13 cellular contexts compared by ENCODE assay signal in the genomic region with DNA sequence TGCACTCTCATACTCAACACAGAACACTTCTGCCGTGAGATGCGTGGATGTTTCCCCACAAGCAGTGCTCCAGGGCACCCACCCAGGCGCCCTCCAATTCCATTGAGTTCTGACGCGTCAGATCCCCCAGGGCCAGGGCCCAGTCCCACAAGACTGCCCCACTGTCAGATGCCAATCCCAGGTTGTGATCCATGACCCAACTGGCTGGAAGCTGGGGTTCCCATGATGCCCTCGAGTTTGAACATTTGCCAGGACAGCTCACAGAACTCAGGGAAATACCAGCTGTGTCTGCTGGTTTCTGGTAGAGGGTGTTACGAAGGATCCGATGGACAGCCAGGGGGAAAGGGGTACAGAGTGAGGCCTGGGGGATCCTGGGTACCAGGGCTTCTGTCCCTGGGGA. TPM values are rescaled to one million over a fixed set of nuclear protein-coding genes. Genes with fewer than 3 reads are reported as not detected.
A peak's percentile ranks its signal among the peaks of the same experiment; 100 is the strongest.
DNase-seq lines count a peak whose midpoint lies in the region; ATAC-seq and TF ChIP-seq lines count a peak whose summit lies in the region.
"Had no signal": no experiment of that assay in that cellular context is flagged by ENCODE, and none has a peak within 500 bp of the region (broad histone marks: within the 10 kb centered on the region; RNA-seq: fewer than 3 reads in every experiment).

No MANE protein-coding gene starts in this region.

- intact Hi-C loops in right cardiac atrium (cut with DNase I): loop anchor here in 3 of 4 donors (5.0 to 10.0 kb wide), 3 partner anchors 41 to 119 kb away; a partner anchor contains a TSS
- intact Hi-C loops in sigmoid colon (cut with DNase I): loop anchor here (5.0 kb wide), 1 partner anchor 61 kb away; no protein-coding TSS in a partner anchor
- intact Hi-C loops in upper lobe of right lung (cut with DNase I): no loop called here

- WGBS in SK-N-SH (ENCODE audit: low lambda C conversion rate): 79% methylated on average over 6 of the region's 8 CpGs
- WGBS in right cardiac atrium: 64% methylated on average over 8 of the region's 8 CpGs
- 81 to 83% methylated on average over 8 of the region's 8 CpGs for WGBS in sigmoid colon, 2 donors

- H3K4me3 ChIP-seq in SK-N-SH (ENCODE audit: low read depth in 2 of 2, low read length in 1 of 2) (no peak overlapping the region), right cardiac atrium (ENCODE audit: low read length) (no peak overlapping the region), sigmoid colon (no peak overlapping the region), upper lobe of right lung (no peak overlapping the region)
- H3K4me3 ChIP-seq: tibial nerve had no signal

- ATAC-seq in SK-N-SH treated with all-trans-retinoic acid at 6 μM for 48 hours: no peak
- no peak for ATAC-seq in activated naive CD4-positive, alpha-beta T cell treated with anti-CD3 and anti-CD28 coated beads, Interleukin-2, amount 50 U/mL, for 72 hours
- peak in 1 of 2 donors; percentile 5 for ATAC-seq in right cardiac atrium
- no peak for ATAC-seq in HG03442 (IDR thresholded peaks at IDR 0.05; ENCODE audit: unreplicated experiment)
- no peak for ATAC-seq in upper lobe of right lung

- peak; percentile 46 for DNase-seq in SK-N-SH
- no peak for DNase-seq in activated naive CD4-positive, alpha-beta T cell treated with anti-CD3 and anti-CD28 coated beads, Interleukin-2, amount 50 U/mL, for 72 hours (ENCODE audit: low spot score in 2 of 2)
- DNase-seq in right cardiac atrium: peak in 2 of 3 donors; percentile 41 to 56
- DNase-seq in sigmoid colon: peak; percentile 67
- DNase-seq in HUDEP-2 (lab: John Stamatoyannopoulos, UW; ENCODE audit: unreplicated experiment in 76 of 76): no peak
- no peak for DNase-seq in upper lobe of right lung
- DNase-seq: activated CD4-positive, alpha-beta T cell treated with anti-CD3 and anti-CD28 coated beads, Interleukin-2, amount 50 U/mL, for 4 hours; brain microvascular endothelial cell; SHP77 treated with DMSO at 0.1 percent for 48 hours; stimulated activated CD4-positive, alpha-beta T cell treated with anti-CD3 and anti-CD28 coated beads, Interleukin-2, amount 100 ng/mL, for 24 hours had no signal

- H3K79me2 ChIP-seq in SK-N-SH (ENCODE audit: insufficient read depth): peaks cover 41% of the 10 kb centered on the region

- H3K9me3 ChIP-seq in SK-N-SH (no peaks in the 10 kb centered on the region), right cardiac atrium (ENCODE audit: control insufficient read depth, low read length) (no peaks in the 10 kb centered on the region), sigmoid colon (no peaks in the 10 kb centered on the region), upper lobe of right lung (no peaks in the 10 kb centered on the region)
- H3K9me3 ChIP-seq: tibial nerve had no signal

- peaks cover 6% of the 10 kb centered on the region for H3F3A ChIP-seq in SK-N-SH (replicated peaks; ENCODE audit: insufficient read depth)

- H3K27ac ChIP-seq in SK-N-SH (ENCODE audit: low read depth in 2 of 2, low read length in 1 of 2) (peak overlapping the region in 1 of 2 experiments; percentile 70; a peak in 2 of 4 replicates), right cardiac atrium (ENCODE audit: low read length) (no peak overlapping the region), sigmoid colon (peak overlapping the region in 3 of 4 donors; percentile 2 to 21 (median 4)), upper lobe of right lung (no peak overlapping the region)
- H3K27ac ChIP-seq: brain microvascular endothelial cell had no signal

- no peak for TF ChIP-seq RAD21 in SK-N-SH (IDR thresholded peaks at IDR 0.05; ENCODE audit: low read length)

- H3K9ac ChIP-seq in SK-N-SH: no peak overlapping the region

- no peak overlapping the region for H2AFZ ChIP-seq in SK-N-SH (ENCODE audit: low read depth)

- H3K27ac Mint-ChIP-seq in activated naive CD4-positive, alpha-beta T cell treated with anti-CD3 and anti-CD28 coated beads, Interleukin-2, amount 50 U/mL, for 72 hours: peak overlapping the region; percentile 44 to 91

- CTCF ChIA-PET in SK-N-SH (lab: Yijun Ruan, JAX): interaction anchor here (1.4 kb wide), 1 partner anchor 52 kb away, joined by 6 read pairs; no protein-coding TSS in a partner anchor

- no peaks in the 10 kb centered on the region for H3K9me2 ChIP-seq in SK-N-SH

- H3K36me3 Mint-ChIP-seq in activated naive CD4-positive, alpha-beta T cell treated with anti-CD3 and anti-CD28 coated beads, Interleukin-2, amount 50 U/mL, for 72 hours: peaks cover 0 to 34% of the 10 kb centered on the region in 2 donors

- TF ChIP-seq CTCF in SK-N-SH (IDR thresholded peaks at IDR 0.05) (no peak), sigmoid colon (IDR thresholded peaks at IDR 0.05) (no peak), upper lobe of right lung (IDR thresholded peaks at IDR 0.05) (no peak)

- no peak overlapping the region for H3K4me2 ChIP-seq in SK-N-SH

- H3K4me1 ChIP-seq in SK-N-SH (ENCODE audit: control insufficient read depth in 1 of 2, insufficient read depth in 2 of 2, low read depth in 1 of 2, low read length in 1 of 2): peaks cover 0 to 37% of the 10 kb centered on the region in 2 experiments; a peak in 1 of 4 replicates
- peaks cover 25% of the 10 kb centered on the region for H3K4me1 ChIP-seq in right cardiac atrium (ENCODE audit: control insufficient read depth, insufficient read depth, low read length)
- H3K4me1 ChIP-seq in sigmoid colon: peaks cover 0 to 45% (median 34%) of the 10 kb centered on the region in 4 donors
- H3K4me1 ChIP-seq in upper lobe of right lung: peaks cover 6% of the 10 kb centered on the region

- TF ChIP-seq POLR2A in sigmoid colon (IDR thresholded peaks at IDR 0.05): no peak

- H3K9me3 Mint-ChIP-seq in activated naive CD4-positive, alpha-beta T cell treated with anti-CD3 and anti-CD28 coated beads, Interleukin-2, amount 50 U/mL, for 72 hours: no peaks in the 10 kb centered on the region

- TF ChIP-seq EP300 in SK-N-SH (IDR thresholded peaks at IDR 0.05; ENCODE audit: borderline replicate concordance in 1 of 2, low read depth in 1 of 2, low read length in 1 of 2) (no peak), sigmoid colon (IDR thresholded peaks at IDR 0.05) (no peak)

- POLR2A ChIA-PET in SK-N-SH (lab: Yijun Ruan, JAX): no interaction called here

- H3K27me3 ChIP-seq in SK-N-SH (ENCODE audit: insufficient read depth) (no peaks in the 10 kb centered on the region), right cardiac atrium (ENCODE audit: control insufficient read depth, insufficient read depth) (no peaks in the 10 kb centered on the region), sigmoid colon (no peaks in the 10 kb centered on the region), upper lobe of right lung (no peaks in the 10 kb centered on the region)
- H3K27me3 ChIP-seq: brain microvascular endothelial cell, tibial nerve had no signal

- H3K36me3 ChIP-seq in SK-N-SH (replicated peaks in 1 of 2; ENCODE audit: control insufficient read depth in 1 of 2, insufficient read depth in 2 of 2, low read length in 1 of 2) (peaks cover 0 to 24% of the 10 kb centered on the region in 2 experiments), sigmoid colon (peaks cover 0 to 8% (median 0%) of the 10 kb centered on the region in 4 donors), upper lobe of right lung (no peaks in the 10 kb centered on the region)

- peaks cover 51% of the 10 kb centered on the region for H4K20me1 ChIP-seq in SK-N-SH (ENCODE audit: insufficient read depth)

TF ChIP-seq in SK-N-SH, 30 proteins besides CTCF, POLR2A, EP300 and RAD21 (continues in another document):
- TF ChIP-seq RCOR1 (IDR thresholded peaks at IDR 0.05; ENCODE audit: low read length): no peak
- TF ChIP-seq GATA2 (CRISPR knock-in tag; IDR thresholded peaks at IDR 0.05): no peak
- TF ChIP-seq EZH2phosphoT487 (IDR thresholded peaks at IDR 0.05; ENCODE audit: borderline replicate concordance, low read depth): no peak
- TF ChIP-seq JUND (IDR thresholded peaks at IDR 0.05): no peak
- TF ChIP-seq ELF1 (IDR thresholded peaks at IDR 0.05): no peak
- TF ChIP-seq SIN3A (IDR thresholded peaks at IDR 0.05; ENCODE audit: borderline replicate concordance, low read depth, low read length): no peak
- TF ChIP-seq, protein P1, sequence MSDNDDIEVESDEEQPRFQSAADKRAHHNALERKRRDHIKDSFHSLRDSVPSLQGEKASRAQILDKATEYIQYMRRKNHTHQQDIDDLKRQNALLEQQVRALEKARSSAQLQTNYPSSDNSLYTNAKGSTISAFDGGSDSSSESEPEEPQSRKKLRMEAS (IDR thresholded peaks at IDR 0.05; ENCODE audit: low read depth): no peak
- no peak for TF ChIP-seq FOSL2 (IDR thresholded peaks at IDR 0.05; ENCODE audit: borderline replicate concordance, low read depth)
- no peak for TF ChIP-seq NFIC (IDR thresholded peaks at IDR 0.05; ENCODE audit: borderline replicate concordance)
- TF ChIP-seq YY1 (IDR thresholded peaks at IDR 0.05; ENCODE audit: low read depth): no peak
- TF ChIP-seq CHD2 (IDR thresholded peaks at IDR 0.05; ENCODE audit: low read length, partially characterized antibody): no peak

RNA-seq across cellular contexts. Expression of a gene that starts 58.4 kb away (rescaled TPM):
- polyA plus RNA-seq in SK-N-SH (2012; rRNA removed) (35.3 and 40.0 TPM in 2 replicates), right cardiac atrium (32.0 TPM), sigmoid colon (10 to 100 TPM; 14.4 to 48.5 (median 33.3) TPM)
- polyA plus RNA-seq in SK-N-SH (2012; cell fraction: cytosol; rRNA removed): 23.8 and 31.4 TPM in 2 replicates
- polyA plus RNA-seq in SK-N-SH (2012; cell fraction: nucleus; rRNA removed): 48.1 and 49.4 TPM in 2 replicates
- total RNA-seq in activated naive CD4-positive, alpha-beta T cell treated with anti-CD3 and anti-CD28 coated beads, Interleukin-2, amount 50 U/mL, for 72 hours: 100 to 1,000 TPM in 1 of 2 donors, 10 to 100 TPM in 1; 21.2 to 109 TPM
- total RNA-seq in right cardiac atrium (10 to 100 TPM; 50.6 to 71.1 (median 62.5) TPM), sigmoid colon (10 to 100 TPM; 18.9 to 26.6 (median 19.8) TPM), upper lobe of right lung (86.0 TPM)

Comparison
In these comparisons a context has a peak if more than half of its experiments do, and no peak if none do; other contexts are left out.
1. DNase-seq: peak in SK-N-SH (single experiment), right cardiac atrium (2 of 3) and sigmoid colon (single experiment); none in activated naive CD4-positive, alpha-beta T cell treated with anti-CD3 and anti-CD28 coated beads, Interleukin-2, amount 50 U/mL, for 72 hours (0 of 2), HUDEP-2 (0 of 76) and upper lobe of right lung (single experiment).
2. H3K27ac ChIP-seq: peak in sigmoid colon (3 of 4); none in right cardiac atrium (single experiment) and upper lobe of right lung (single experiment).